Comparison of ENCODE assay signal across 8 cellular contexts in genomic region chr13:37868691-37869505, GRCh38. TPM values are rescaled to one million over a fixed set of nuclear protein-coding genes. Genes with fewer than 3 reads are reported as not detected.
DNase-seq lines count a peak whose midpoint lies in the region; ATAC-seq, FAIRE-seq and TF ChIP-seq lines count a peak whose summit lies in the region.

No MANE protein-coding gene starts in this region.

- TF ChIP-seq POLR2A in sigmoid colon (IDR thresholded peaks at IDR 0.05), result no peak

- peak overlapping the region; percentile 91 for H3K4me2 ChIP-seq in astrocyte (ENCODE audit: low read length)

- H3K79me2 ChIP-seq in astrocyte (ENCODE audit: insufficient read depth, low read length), result peaks cover 36% of the 10 kb centered on the region

- DNase-seq in H7, result peak; percentile 32
- peak; percentile 51 for DNase-seq in astrocyte (ENCODE audit: low read depth)
- no peak for DNase-seq in sigmoid colon
- DNase-seq in foreskin keratinocyte, result no peak
- no peak for DNase-seq in NCI-H2029 treated with DMSO at 0.1 percent for 48 hours (lab: John Stamatoyannopoulos, UW)
- DNase-seq in NCI-H345 (lab: John Stamatoyannopoulos, UW), result no peak
- no peak for DNase-seq in GM10266 (ENCODE audit: extremely low spot score)

- peak overlapping the region; percentile 66 for H3K27ac ChIP-seq in astrocyte (ENCODE audit: low read depth, low read length)
- peak overlapping the region in 3 of 4 donors; percentile 72 to 83 (median 79) for H3K27ac ChIP-seq in sigmoid colon
- H3K27ac ChIP-seq in foreskin keratinocyte, result no peak overlapping the region

- H2AFZ ChIP-seq in astrocyte (ENCODE audit: low read depth, low read length), result peak overlapping the region; percentile 88

- H3K4me3 ChIP-seq in H7 (ENCODE audit: insufficient read depth, low read depth, low read length) (peak overlapping the region; percentile 67), astrocyte (ENCODE audit: insufficient read depth, low read depth, low read length) (peak overlapping the region; percentile 82), iPS-15b (ENCODE audit: low read depth, low read length) (peak overlapping the region; percentile 59), sigmoid colon (peak overlapping the region; percentile 62 to 81 (median 73))

- H3K36me3 Mint-ChIP-seq in astrocyte (ENCODE audit: low read depth, unreplicated experiment), result no peaks in the 10 kb centered on the region

- no peaks in the 10 kb centered on the region for H3K9me3 ChIP-seq in astrocyte (ENCODE audit: insufficient read depth, low read depth, low read length)
- H3K9me3 ChIP-seq in iPS-15b (ENCODE audit: control insufficient read depth, insufficient read depth, low read length), result no peaks in the 10 kb centered on the region
- H3K9me3 ChIP-seq in sigmoid colon, result no peaks in the 10 kb centered on the region

- H3K4me1 ChIP-seq in astrocyte (ENCODE audit: insufficient read depth, low read length) (peaks cover 13% of the 10 kb centered on the region), iPS-15b (ENCODE audit: control insufficient read depth, insufficient read depth, low read length) (peaks cover 6% of the 10 kb centered on the region), sigmoid colon (peaks cover 0 to 41% (median 3%) of the 10 kb centered on the region in 4 donors), foreskin keratinocyte (no peaks in the 10 kb centered on the region)

- 9 to 15% methylated on average over 27 of the region's 27 CpGs for WGBS in sigmoid colon, 2 donors

- H3K9me3 Mint-ChIP-seq in astrocyte (ENCODE audit: unreplicated experiment), result no peaks in the 10 kb centered on the region

- FAIRE-seq in astrocyte (lab: Jason Lieb, UNC), result peak; percentile 37

- no peak for ATAC-seq in foreskin keratinocyte

- H3K36me3 ChIP-seq in H7 (replicated peaks; ENCODE audit: control insufficient read depth, insufficient read depth, low read length), result no peaks in the 10 kb centered on the region
- H3K36me3 ChIP-seq in astrocyte (ENCODE audit: insufficient read depth, low read length), result no peaks in the 10 kb centered on the region
- no peaks in the 10 kb centered on the region for H3K36me3 ChIP-seq in iPS-15b (ENCODE audit: control insufficient read depth, insufficient read depth, low read length)
- no peaks in the 10 kb centered on the region for H3K36me3 ChIP-seq in sigmoid colon

- peak overlapping the region; percentile 89 for H3K27ac Mint-ChIP-seq in astrocyte (ENCODE audit: unreplicated experiment)

- H3K9ac ChIP-seq in astrocyte (ENCODE audit: low read length), result peak overlapping the region; percentile 91
- H3K9ac ChIP-seq in iPS-15b (ENCODE audit: low read depth, low read length), result peak overlapping the region; percentile 67

- H3K4me1 Mint-ChIP-seq in astrocyte (ENCODE audit: low read depth, unreplicated experiment), result peaks cover 14% of the 10 kb centered on the region

- TF ChIP-seq CTCF in astrocyte (IDR thresholded peaks at IDR 0.05; ENCODE audit: insufficient read depth, low read depth, low read length) (no peak), sigmoid colon (IDR thresholded peaks at IDR 0.05) (no peak), foreskin keratinocyte (conservative IDR thresholded peaks at IDR 0.05) (no peak), GM10266 (IDR thresholded peaks at IDR 0.05; ENCODE audit: control insufficient read depth, insufficient read depth, low read depth, missing control alignments) (no peak)

- H3K4me3 Mint-ChIP-seq in astrocyte (ENCODE audit: unreplicated experiment), result peak overlapping the region; percentile 96

- H4K20me1 ChIP-seq in astrocyte (ENCODE audit: insufficient read depth, low read length), result no peaks in the 10 kb centered on the region

- H3K27me3 Mint-ChIP-seq in astrocyte (ENCODE audit: low read depth, unreplicated experiment), result no peaks in the 10 kb centered on the region

- intact Hi-C loops in sigmoid colon (cut with DNase I), result loop anchor here (5.0 to 10.0 kb wide), 3 partner anchors 94 to 478 kb away; partner anchors contain the start of gene UFM1

- H3K27me3 ChIP-seq in H7 (ENCODE audit: control insufficient read depth, insufficient read depth, low read length) (peaks cover 14% of the 10 kb centered on the region), astrocyte (ENCODE audit: insufficient read depth, low read length) (no peaks in the 10 kb centered on the region), iPS-15b (ENCODE audit: control insufficient read depth, insufficient read depth, low read length) (peaks cover 10% of the 10 kb centered on the region), sigmoid colon (no peaks in the 10 kb centered on the region), foreskin keratinocyte (peaks cover 29% of the 10 kb centered on the region)

- TF ChIP-seq EP300 in sigmoid colon (IDR thresholded peaks at IDR 0.05), result no peak

RNA-seq across cellular contexts. Expression of gene TRPC4, which starts 0.7 kb away (rescaled TPM):
- 3.8 and 4.1 TPM in 2 replicates for total RNA-seq in H7 (2014; rRNA removed; shearing (Covaris generic))
- total RNA-seq in astrocyte, result 11.1 and 14.4 TPM in 2 replicates
- total RNA-seq in sigmoid colon, result 10 to 100 TPM in 3 of 4 donors, 1 to 10 TPM in 1; 8.1 to 11.8 (median 11.2) TPM
- polyA plus RNA-seq in sigmoid colon, result 1 to 10 TPM in 1 of 3 donors, under 1 TPM in 1, not detected in 1; 0.64 to 1.2 TPM
- total RNA-seq in foreskin keratinocyte, result not detected in 2 replicates
- not detected in 2 replicates for polyA plus RNA-seq in foreskin keratinocyte

Comparison
In these comparisons a context has a peak if more than half of its experiments do, and no peak if none do; other contexts are left out.
1. DNase-seq: peak in H7 (single experiment) and astrocyte (single experiment); none in sigmoid colon (single experiment), foreskin keratinocyte (0 of 2), NCI-H2029 treated with DMSO at 0.1 percent for 48 hours (single experiment), NCI-H345 (single experiment) and GM10266 (single experiment).
2. Peak in every context shown above with its lines, with median percentiles within 50 percentile points of each other: H3K4me3 ChIP-seq.